2 cellular contexts compared by ENCODE assay signal in the genomic region with DNA sequence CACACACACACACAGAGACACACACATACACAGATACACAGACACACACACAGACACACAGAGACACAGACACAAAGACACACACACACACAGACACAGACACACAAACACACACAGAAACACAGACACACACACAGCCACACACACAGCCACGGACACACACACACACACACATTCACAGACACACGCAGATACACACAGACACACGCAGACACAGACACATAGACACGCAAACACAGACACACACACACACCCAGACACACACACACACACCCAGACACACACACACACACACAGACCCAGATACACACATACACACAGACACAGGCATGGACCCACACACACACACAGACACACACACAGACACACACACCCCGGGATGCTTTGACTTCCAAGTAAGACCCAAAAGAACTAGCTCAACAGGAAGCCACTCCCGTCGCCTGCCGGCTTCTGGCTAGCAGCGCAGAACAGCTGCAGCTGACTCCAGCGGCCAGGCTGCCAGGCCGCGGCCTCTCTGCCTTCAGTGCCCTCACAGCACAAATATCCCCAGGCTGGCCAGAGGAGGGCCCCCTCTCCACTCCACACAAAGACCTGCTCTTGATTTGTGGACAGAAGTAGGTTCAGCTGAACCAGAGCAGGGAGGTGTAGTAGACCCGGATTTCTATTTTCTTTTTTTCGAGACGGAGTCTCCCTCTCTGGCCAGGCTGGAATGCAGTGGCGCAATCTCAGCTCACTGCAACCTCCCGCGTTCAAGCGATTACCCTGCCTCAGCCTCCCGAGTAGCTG.
TF ChIP-seq lines count a peak whose summit lies in the region.

No MANE protein-coding gene starts in this region.

TF ChIP-seq in Ishikawa, 13 proteins besides CTCF, POLR2A, EP300 and RAD21 (continued from another document):
- TF ChIP-seq TAF1 (IDR thresholded peaks at IDR 0.05; ENCODE audit: low read depth) (no peak), FOXM1 (IDR thresholded peaks at IDR 0.05; ENCODE audit: borderline replicate concordance, low read depth) (no peak), NFIC (IDR thresholded peaks at IDR 0.05) (no peak), YY1 (IDR thresholded peaks at IDR 0.05; ENCODE audit: low read depth) (no peak), CREB1 (IDR thresholded peaks at IDR 0.05; ENCODE audit: low read depth) (no peak), TCF12 (IDR thresholded peaks at IDR 0.05; ENCODE audit: low read depth) (no peak)

TF ChIP-seq in PFSK-1, 5 proteins besides CTCF, POLR2A, EP300 and RAD21 (continued from another document):
- TF ChIP-seq, protein P1, sequence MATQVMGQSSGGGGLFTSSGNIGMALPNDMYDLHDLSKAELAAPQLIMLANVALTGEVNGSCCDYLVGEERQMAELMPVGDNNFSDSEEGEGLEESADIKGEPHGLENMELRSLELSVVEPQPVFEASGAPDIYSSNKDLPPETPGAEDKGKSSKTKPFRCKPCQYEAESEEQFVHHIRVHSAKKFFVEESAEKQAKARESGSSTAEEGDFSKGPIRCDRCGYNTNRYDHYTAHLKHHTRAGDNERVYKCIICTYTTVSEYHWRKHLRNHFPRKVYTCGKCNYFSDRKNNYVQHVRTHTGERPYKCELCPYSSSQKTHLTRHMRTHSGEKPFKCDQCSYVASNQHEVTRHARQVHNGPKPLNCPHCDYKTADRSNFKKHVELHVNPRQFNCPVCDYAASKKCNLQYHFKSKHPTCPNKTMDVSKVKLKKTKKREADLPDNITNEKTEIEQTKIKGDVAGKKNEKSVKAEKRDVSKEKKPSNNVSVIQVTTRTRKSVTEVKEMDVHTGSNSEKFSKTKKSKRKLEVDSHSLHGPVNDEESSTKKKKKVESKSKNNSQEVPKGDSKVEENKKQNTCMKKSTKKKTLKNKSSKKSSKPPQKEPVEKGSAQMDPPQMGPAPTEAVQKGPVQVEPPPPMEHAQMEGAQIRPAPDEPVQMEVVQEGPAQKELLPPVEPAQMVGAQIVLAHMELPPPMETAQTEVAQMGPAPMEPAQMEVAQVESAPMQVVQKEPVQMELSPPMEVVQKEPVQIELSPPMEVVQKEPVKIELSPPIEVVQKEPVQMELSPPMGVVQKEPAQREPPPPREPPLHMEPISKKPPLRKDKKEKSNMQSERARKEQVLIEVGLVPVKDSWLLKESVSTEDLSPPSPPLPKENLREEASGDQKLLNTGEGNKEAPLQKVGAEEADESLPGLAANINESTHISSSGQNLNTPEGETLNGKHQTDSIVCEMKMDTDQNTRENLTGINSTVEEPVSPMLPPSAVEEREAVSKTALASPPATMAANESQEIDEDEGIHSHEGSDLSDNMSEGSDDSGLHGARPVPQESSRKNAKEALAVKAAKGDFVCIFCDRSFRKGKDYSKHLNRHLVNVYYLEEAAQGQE (IDR thresholded peaks at IDR 0.05; ENCODE audit: insufficient read depth in 1 of 2, low read depth in 2 of 2, low read length in 2 of 2): peak in 1 of 2 experiments; percentile 6; a peak in 1 of 4 replicates
- TF ChIP-seq TAF1 (IDR thresholded peaks at IDR 0.05; ENCODE audit: borderline replicate concordance, insufficient read depth, low read length): peak; percentile 70; the same call in 1 of the 2 replicates
TF ChIP-seq in PFSK-1: peak in this region for 3.
